In the genomic region with DNA sequence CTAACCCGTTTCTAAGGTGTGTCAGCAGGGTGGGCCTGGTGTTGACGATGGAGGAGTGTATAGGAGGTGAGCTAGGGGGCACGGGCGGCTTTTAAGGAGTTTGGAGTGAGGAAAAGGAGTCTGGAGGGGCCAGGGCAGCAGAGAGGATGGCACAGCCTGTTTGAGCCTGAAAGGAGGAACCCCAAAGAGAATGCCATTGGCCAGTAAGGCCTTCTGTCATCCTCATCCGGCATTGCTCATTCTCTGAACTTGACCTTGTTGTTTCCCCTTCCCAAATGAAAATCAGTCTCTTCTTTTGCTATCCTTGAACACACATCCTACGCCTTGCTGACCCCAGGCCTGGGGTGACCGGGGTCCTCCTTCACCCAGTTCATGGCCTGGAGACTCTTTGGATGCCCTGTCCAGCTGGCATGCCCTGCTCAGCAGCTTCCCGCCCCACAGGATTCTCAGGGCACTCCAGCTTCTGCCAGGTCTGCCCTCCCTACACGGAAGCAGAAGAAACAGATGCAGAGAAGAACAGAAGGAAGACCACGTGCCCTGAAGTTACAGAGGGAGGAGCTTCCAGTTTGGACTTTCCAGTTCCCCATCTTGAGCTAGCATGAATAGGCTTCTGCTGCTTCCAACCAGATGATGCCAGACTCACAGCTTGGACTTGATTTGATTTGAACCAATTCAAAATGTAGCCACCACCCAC, we compare ENCODE assay signal across 11 cellular contexts. TPM values are rescaled to one million over a fixed set of nuclear protein-coding genes. Genes with fewer than 3 reads are reported as not detected.
DNase-seq lines count a peak whose midpoint lies in the region; ATAC-seq and TF ChIP-seq lines count a peak whose summit lies in the region.
"Had no signal": no experiment of that assay in that cellular context is flagged by ENCODE, and none has a peak within 500 bp of the region (broad histone marks: within the 10 kb centered on the region; RNA-seq: fewer than 3 reads in every experiment).

No MANE protein-coding gene starts in this region.

- H3K9me3 ChIP-seq in mucosa of descending colon: no peaks in the 10 kb centered on the region
- no peaks in the 10 kb centered on the region for H3K9me3 ChIP-seq in upper lobe of right lung

- peaks cover 92% of the 10 kb centered on the region for H3K4me1 Mint-ChIP-seq in dendritic cell treated with granulocyte-macrophage colony-stimulating factor and Interleukin-4, amounts not matched to agents 40 ng/mL and 50 ng/mL, for 4 days (ENCODE audit: low read depth)
- peaks cover 3% of the 10 kb centered on the region for H3K4me1 Mint-ChIP-seq in activated CD4-positive, alpha-beta T cell treated with anti-CD3 and anti-CD28 coated beads, Interleukin-2, amount 10 ng/mL, durations not matched to agents 7 days and 5 days
- H3K4me1 Mint-ChIP-seq: activated naive CD8-positive, alpha-beta T cell treated with anti-CD3 and anti-CD28 coated beads, Interleukin-2, amount 50 U/mL, for 24 hours had no signal

- POLR2A ChIA-PET in activated CD4-positive, alpha-beta T cell treated with anti-CD3 and anti-CD28 coated beads, Interleukin-2, amount 10 ng/mL, durations not matched to agents 7 days and 5 days (lab: Charles Lee): no interaction called here
- POLR2A ChIA-PET in GM10248 (lab: Yijun Ruan, JAX): interaction anchor here (0.5 kb wide), 1 partner anchor 15 kb away, joined by 3 read pairs; no protein-coding TSS in a partner anchor

- DNase-seq in NOMO-1 (lab: John Stamatoyannopoulos, UW; ENCODE audit: unreplicated experiment in 2 of 2): peak; percentile 71 to 84
- no peak for DNase-seq in mucosa of descending colon
- no peak for DNase-seq in upper lobe of right lung
- no peak for DNase-seq in activated CD4-positive, alpha-beta T cell treated with anti-CD3 and anti-CD28 coated beads, Interleukin-2, amount 10 ng/mL, durations not matched to agents 7 days and 5 days
- DNase-seq in GM10248 (ENCODE audit: extremely low spot score): no peak
- DNase-seq: activated CD4-positive, alpha-beta T cell treated with anti-CD3 and anti-CD28 coated beads for 48 hours; activated naive CD8-positive, alpha-beta T cell treated with anti-CD3 and anti-CD28 coated beads, Interleukin-2, amount 50 U/mL, for 24 hours; mammary epithelial cell; stimulated activated CD4-positive, alpha-beta T cell treated with anti-CD3 and anti-CD28 coated beads, Interleukin-4, amount 100 ng/mL, for 24 hours had no signal

- H3K4me3 ChIP-seq in mucosa of descending colon: no peak overlapping the region
- H3K4me3 ChIP-seq in upper lobe of right lung: no peak overlapping the region

- H3K27me3 Mint-ChIP-seq in dendritic cell treated with granulocyte-macrophage colony-stimulating factor and Interleukin-4, amounts not matched to agents 40 ng/mL and 50 ng/mL, for 4 days: no peaks in the 10 kb centered on the region
- no peaks in the 10 kb centered on the region for H3K27me3 Mint-ChIP-seq in activated CD4-positive, alpha-beta T cell treated with anti-CD3 and anti-CD28 coated beads, Interleukin-2, amount 10 ng/mL, durations not matched to agents 7 days and 5 days

- H3K36me3 Mint-ChIP-seq in dendritic cell treated with granulocyte-macrophage colony-stimulating factor and Interleukin-4, amounts not matched to agents 40 ng/mL and 50 ng/mL, for 4 days (ENCODE audit: low read depth): no peaks in the 10 kb centered on the region
- H3K36me3 Mint-ChIP-seq in activated CD4-positive, alpha-beta T cell treated with anti-CD3 and anti-CD28 coated beads, Interleukin-2, amount 10 ng/mL, durations not matched to agents 7 days and 5 days (ENCODE audit: low read depth): no peaks in the 10 kb centered on the region

- TF ChIP-seq CTCF in mucosa of descending colon (IDR thresholded peaks at IDR 0.05) (no peak), upper lobe of right lung (IDR thresholded peaks at IDR 0.05) (no peak), GM10248 (IDR thresholded peaks at IDR 0.05; ENCODE audit: control extremely low read depth, extremely low read depth, low read depth, missing control alignments) (no peak)

- intact Hi-C loops in dendritic cell treated with granulocyte-macrophage colony-stimulating factor and Interleukin-4, amounts not matched to agents 40 ng/mL and 50 ng/mL, for 4 days (cut with micrococcal nuclease): loop anchor here (2.0 kb wide), 1 partner anchor 32 kb away; a partner anchor contains a TSS
- intact Hi-C loops in mucosa of descending colon (cut with DNase I, micrococcal nuclease): no loop called here
- intact Hi-C loops in upper lobe of right lung (cut with DNase I): no loop called here

- peak; percentile 65 for ATAC-seq in mucosa of descending colon
- peak; percentile 81 for ATAC-seq in upper lobe of right lung
- no peak for ATAC-seq in HG03565 (IDR thresholded peaks at IDR 0.05; ENCODE audit: unreplicated experiment)
- ATAC-seq: activated naive CD8-positive, alpha-beta T cell treated with anti-CD3 and anti-CD28 coated beads, Interleukin-2, amount 50 U/mL, for 24 hours had no signal

- CTCF ChIA-PET in activated CD4-positive, alpha-beta T cell treated with anti-CD3 and anti-CD28 coated beads, Interleukin-2, amount 10 ng/mL, durations not matched to agents 7 days and 5 days (lab: Charles Lee): no interaction called here
- CTCF ChIA-PET in GM10248 (lab: Yijun Ruan, JAX): interaction anchor here (1.1 to 3.7 kb wide), 3 partner anchors 11 to 143 kb away, joined by 3 to 19 read pairs (median 3); no protein-coding TSS in a partner anchor

- peak overlapping the region; percentile 96 for H3K27ac Mint-ChIP-seq in dendritic cell treated with granulocyte-macrophage colony-stimulating factor and Interleukin-4, amounts not matched to agents 40 ng/mL and 50 ng/mL, for 4 days
- no peak overlapping the region for H3K27ac Mint-ChIP-seq in activated CD4-positive, alpha-beta T cell treated with anti-CD3 and anti-CD28 coated beads, Interleukin-2, amount 10 ng/mL, durations not matched to agents 7 days and 5 days
- H3K27ac Mint-ChIP-seq: activated naive CD8-positive, alpha-beta T cell treated with anti-CD3 and anti-CD28 coated beads, Interleukin-2, amount 50 U/mL, for 24 hours had no signal

- no peaks in the 10 kb centered on the region for H3K9me3 Mint-ChIP-seq in dendritic cell treated with granulocyte-macrophage colony-stimulating factor and Interleukin-4, amounts not matched to agents 40 ng/mL and 50 ng/mL, for 4 days
- H3K9me3 Mint-ChIP-seq in activated CD4-positive, alpha-beta T cell treated with anti-CD3 and anti-CD28 coated beads, Interleukin-2, amount 10 ng/mL, durations not matched to agents 7 days and 5 days: no peaks in the 10 kb centered on the region
- H3K9me3 Mint-ChIP-seq: activated naive CD8-positive, alpha-beta T cell treated with anti-CD3 and anti-CD28 coated beads, Interleukin-2, amount 50 U/mL, for 24 hours had no signal

- no peaks in the 10 kb centered on the region for H3K36me3 ChIP-seq in mucosa of descending colon (ENCODE audit: low read depth)
- no peaks in the 10 kb centered on the region for H3K36me3 ChIP-seq in upper lobe of right lung

- H3K4me1 ChIP-seq in mucosa of descending colon (ENCODE audit: low read depth): peaks cover 12% of the 10 kb centered on the region
- peaks cover 28% of the 10 kb centered on the region for H3K4me1 ChIP-seq in upper lobe of right lung

- H3K27me3 ChIP-seq in upper lobe of right lung: no peaks in the 10 kb centered on the region

- peak overlapping the region; percentile 66 for H3K27ac ChIP-seq in upper lobe of right lung

- H3K4me3 Mint-ChIP-seq in dendritic cell treated with granulocyte-macrophage colony-stimulating factor and Interleukin-4, amounts not matched to agents 40 ng/mL and 50 ng/mL, for 4 days: peak overlapping the region; percentile 58
- H3K4me3 Mint-ChIP-seq in activated CD4-positive, alpha-beta T cell treated with anti-CD3 and anti-CD28 coated beads, Interleukin-2, amount 10 ng/mL, durations not matched to agents 7 days and 5 days: no peak overlapping the region
- H3K4me3 Mint-ChIP-seq: activated naive CD8-positive, alpha-beta T cell treated with anti-CD3 and anti-CD28 coated beads, Interleukin-2, amount 50 U/mL, for 24 hours had no signal

RNA-seq across cellular contexts. Expression of a gene that starts 20.5 kb away (rescaled TPM):
- total RNA-seq in mucosa of descending colon: 10 to 100 TPM in 1 of 3 donors, 1 to 10 TPM in 2; 1.7 to 14.9 (median 3.3) TPM
- 6.5 TPM for total RNA-seq in upper lobe of right lung
- 1 to 10 TPM; 7.0 to 7.5 TPM for total RNA-seq in activated CD4-positive, alpha-beta T cell treated with anti-CD3 and anti-CD28 coated beads, Interleukin-2, amount 10 ng/mL, durations not matched to agents 7 days and 5 days

RNA-seq across cellular contexts. Expression of a gene that starts 31.1 kb away (rescaled TPM):
- total RNA-seq in mucosa of descending colon (100 to 1,000 TPM; 129 to 166 (median 162) TPM), upper lobe of right lung (111 TPM)
- 100 to 1,000 TPM; 107 to 123 TPM for total RNA-seq in activated CD4-positive, alpha-beta T cell treated with anti-CD3 and anti-CD28 coated beads, Interleukin-2, amount 10 ng/mL, durations not matched to agents 7 days and 5 days

Comparison
In these comparisons a context has a peak if more than half of its experiments do, and no peak if none do; other contexts are left out.
1. DNase-seq: peak in NOMO-1 (2 of 2); none in mucosa of descending colon (0 of 3), upper lobe of right lung (single experiment), activated CD4-positive, alpha-beta T cell treated with anti-CD3 and anti-CD28 coated beads, Interleukin-2, amount 10 ng/mL, durations not matched to agents 7 days and 5 days (single experiment) and GM10248 (single experiment).